In genomic region chr9:93057024-93057702, GRCh38 we compare ENCODE assay signal across 1 cellular context.
A peak's percentile ranks its signal among the peaks of the same experiment; 100 is the strongest.
TF ChIP-seq lines count a peak whose summit lies in the region.

No MANE protein-coding gene starts in this region.

TF ChIP-seq in H1, 55 proteins besides CTCF, POLR2A, EP300 and RAD21:
- TF ChIP-seq POLR2AphosphoS5 (IDR thresholded peaks at IDR 0.05; ENCODE audit: low read depth, low read length), result 0 out of 2 replicates have a peak, but pooled peaks have one; percentile 40
- TF ChIP-seq CEBPB (IDR thresholded peaks at IDR 0.05; ENCODE audit: low read depth, low read length), result no peak
- TF ChIP-seq KDM1A (IDR thresholded peaks at IDR 0.05; ENCODE audit: borderline replicate concordance, low read length), result no peak
- 0 out of 2 replicates have a peak, but pooled peaks have one; percentile 62 for TF ChIP-seq TCF12 (IDR thresholded peaks at IDR 0.05; ENCODE audit: low read depth, low read length)
- peak; percentile 46; the same call in 1 of the 2 replicates for TF ChIP-seq MAX (IDR thresholded peaks at IDR 0.05)
